ENCODE assay signal across 8 cellular contexts in genomic region chr3:37994639-37994972, GRCh38. TPM values are rescaled to one million over a fixed set of nuclear protein-coding genes. Genes with fewer than 3 reads are reported as not detected.
DNase-seq lines count a peak whose midpoint lies in the region; ATAC-seq and TF ChIP-seq lines count a peak whose summit lies in the region.

No MANE protein-coding gene starts in this region.

- no peaks in the 10 kb centered on the region for H3K27me3 Mint-ChIP-seq in type B pancreatic cell

- H3K27me3 ChIP-seq in left ventricle myocardium inferior (ENCODE audit: low read depth) (no peaks in the 10 kb centered on the region), adrenal gland (no peaks in the 10 kb centered on the region), lower lobe of right lung (ENCODE audit: low read depth) (no peaks in the 10 kb centered on the region)

- peak overlapping the region; percentile 89 for H3K4me3 Mint-ChIP-seq in type B pancreatic cell

- H3K36me3 Mint-ChIP-seq in type B pancreatic cell, result peaks cover 9% of the 10 kb centered on the region

- no peak for ATAC-seq in left ventricle myocardium superior
- no peak for ATAC-seq in lower lobe of right lung
- no peak for ATAC-seq in GM21526 (IDR thresholded peaks at IDR 0.05; ENCODE audit: low FRiP score, unreplicated experiment)
- ATAC-seq in GM21825 (IDR thresholded peaks at IDR 0.05; ENCODE audit: unreplicated experiment), result no peak

- no peaks in the 10 kb centered on the region for H3K9me3 ChIP-seq in left ventricle myocardium inferior (replicated peaks)
- H3K9me3 ChIP-seq in adrenal gland (replicated peaks in 1 of 3), result no peaks in the 10 kb centered on the region
- no peaks in the 10 kb centered on the region for H3K9me3 ChIP-seq in lower lobe of right lung

- TF ChIP-seq CTCF in left ventricle myocardium inferior (IDR thresholded peaks at IDR 0.05; ENCODE audit: borderline replicate concordance) (no peak), adrenal gland (IDR thresholded peaks at IDR 0.05) (no peak), lower lobe of right lung (IDR thresholded peaks at IDR 0.05) (no peak), type B pancreatic cell (conservative IDR thresholded peaks at IDR 0.05) (no peak)

- H3K4me1 ChIP-seq in left ventricle myocardium inferior (peaks cover 38% of the 10 kb centered on the region), adrenal gland (replicated peaks in 1 of 2) (peaks cover 10 to 24% of the 10 kb centered on the region in 2 donors), lower lobe of right lung (peaks cover 52% of the 10 kb centered on the region)

- no peak for TF ChIP-seq POLR2A in adrenal gland (IDR thresholded peaks at IDR 0.05)

- no peak for DNase-seq in left ventricle myocardium inferior
- no peak for DNase-seq in left ventricle myocardium superior
- DNase-seq in adrenal gland, result peak in 1 of 7 donors; percentile 6
- DNase-seq in lower lobe of right lung, result no peak
- DNase-seq in type B pancreatic cell (ENCODE audit: extremely low spot score, unreplicated experiment), result no peak
- DNase-seq in NCI-H774 (lab: John Stamatoyannopoulos, UW), result no peak

- no peaks in the 10 kb centered on the region for H3K9me3 Mint-ChIP-seq in type B pancreatic cell

- peak overlapping the region; percentile 98 for H3K27ac Mint-ChIP-seq in type B pancreatic cell

- WGBS in adrenal gland, 4 donors, result 23 to 52% (median 40%) methylated on average over 2 of the region's 2 CpGs

- H3K4me1 Mint-ChIP-seq in type B pancreatic cell (ENCODE audit: unreplicated experiment), result peaks cover 45% of the 10 kb centered on the region

- H3K4me3 ChIP-seq in left ventricle myocardium inferior (peak overlapping the region; percentile 66), adrenal gland (peak overlapping the region in 2 of 4 donors; percentile 45 to 75), lower lobe of right lung (peak overlapping the region; percentile 63)

- peak overlapping the region; percentile 78 for H3K27ac ChIP-seq in left ventricle myocardium inferior (replicated peaks)
- peak overlapping the region in 3 of 5 donors; percentile 19 to 87 (median 82) for H3K27ac ChIP-seq in adrenal gland
- peak overlapping the region; percentile 86 for H3K27ac ChIP-seq in lower lobe of right lung

- H3K36me3 ChIP-seq in left ventricle myocardium inferior (no peaks in the 10 kb centered on the region), adrenal gland (replicated peaks in 1 of 2) (no peaks in the 10 kb centered on the region), lower lobe of right lung (no peaks in the 10 kb centered on the region)

- intact Hi-C loops in left ventricle myocardium inferior (cut with micrococcal nuclease), result no loop called here
- intact Hi-C loops in left ventricle myocardium superior (cut with micrococcal nuclease), result no loop called here
- intact Hi-C loops in adrenal gland (cut with DNase I), result no loop called here
- intact Hi-C loops in lower lobe of right lung (cut with DNase I), result no loop called here

RNA-seq across cellular contexts. Expression of gene VILL, which starts 4.0 kb away (rescaled TPM):
- 3.6 TPM for total RNA-seq in left ventricle myocardium inferior
- 2.7 TPM for total RNA-seq in left ventricle myocardium superior
- 1 to 10 TPM; 2.5 to 8.0 (median 6.5) TPM for total RNA-seq in adrenal gland
- 10 to 100 TPM in 1 of 3 donors, 1 to 10 TPM in 2; 1.7 to 18.0 (median 9.7) TPM for polyA plus RNA-seq in adrenal gland
- 12.5 TPM for total RNA-seq in lower lobe of right lung
- total RNA-seq in type B pancreatic cell (ENCODE audit: low replicate concordance), result 14.2 and 16.9 TPM in 2 replicates

RNA-seq across cellular contexts. Expression of gene PLCD1, which starts 34.8 kb away (rescaled TPM):
- 10.3 TPM for total RNA-seq in left ventricle myocardium inferior
- 6.9 TPM for total RNA-seq in left ventricle myocardium superior
- total RNA-seq in adrenal gland, result 10 to 100 TPM in 7 of 8 donors, 1 to 10 TPM in 1; 9.7 to 97.3 (median 29.2) TPM
- polyA plus RNA-seq in adrenal gland, result 10 to 100 TPM; 11.3 to 42.7 (median 40.9) TPM
- total RNA-seq in lower lobe of right lung, result 30.1 TPM
- total RNA-seq in type B pancreatic cell (ENCODE audit: low replicate concordance), result 28.7 and 31.6 TPM in 2 replicates

RNA-seq across cellular contexts. Expression of gene DLEC1, which starts 44.4 kb away (rescaled TPM):
- total RNA-seq in left ventricle myocardium inferior, result 0.08 TPM
- 1.1 TPM for total RNA-seq in left ventricle myocardium superior
- 1 to 10 TPM in 5 of 8 donors, under 1 TPM in 3; 0.18 to 2.0 (median 1.1) TPM for total RNA-seq in adrenal gland
- 1 to 10 TPM in 2 of 3 donors, under 1 TPM in 1; 0.20 to 2.0 (median 1.7) TPM for polyA plus RNA-seq in adrenal gland
- total RNA-seq in lower lobe of right lung, result 15.0 TPM
- 0.76 and 3.2 TPM in 2 replicates for total RNA-seq in type B pancreatic cell (ENCODE audit: low replicate concordance)
